In the genomic region with DNA sequence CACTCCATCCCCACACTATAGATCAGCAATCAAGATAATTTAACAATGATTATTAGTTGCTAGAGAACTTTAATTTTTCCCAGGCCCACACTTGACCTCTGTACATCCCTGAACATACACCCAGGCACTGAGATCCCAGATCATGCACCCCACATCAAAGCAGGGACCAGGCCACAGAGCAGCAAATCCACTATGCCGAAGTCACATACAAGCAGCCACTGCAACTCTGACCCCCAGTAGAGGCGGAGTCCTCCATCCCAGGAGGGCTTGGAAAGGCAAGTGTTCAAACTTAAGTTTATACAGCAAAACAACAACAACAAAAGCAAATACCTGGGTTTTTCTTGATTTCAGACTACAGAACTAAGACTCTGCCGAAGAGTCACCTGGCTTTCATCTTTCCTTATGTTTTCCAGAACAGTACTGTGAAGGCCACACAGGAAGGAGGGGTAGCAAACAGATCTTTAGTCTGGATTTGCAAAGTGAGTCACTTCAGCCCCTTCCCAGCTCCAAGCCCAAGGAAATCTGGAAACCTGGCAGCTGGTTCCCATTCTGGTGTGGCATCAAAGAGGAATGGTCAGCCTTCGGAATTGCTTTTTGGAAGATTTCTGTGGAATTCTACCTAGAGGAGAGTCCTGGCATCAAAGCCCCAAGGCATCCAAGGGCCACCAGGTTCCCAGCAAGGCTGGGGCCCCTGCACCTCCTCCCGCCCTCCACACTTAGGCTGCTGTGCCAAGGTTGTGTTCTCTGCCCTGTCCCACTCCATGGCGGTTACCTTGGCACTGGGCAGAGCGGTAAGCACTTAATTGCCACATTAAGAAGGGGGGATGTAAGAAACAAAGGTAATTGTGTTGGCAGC, we compare ENCODE assay signal across 14 cellular contexts. TPM values are rescaled to one million over a fixed set of nuclear protein-coding genes. Genes with fewer than 3 reads are reported as not detected.
A peak's percentile ranks its signal among the peaks of the same experiment; 100 is the strongest.
DNase-seq lines count a peak whose midpoint lies in the region; ATAC-seq, FAIRE-seq and TF ChIP-seq lines count a peak whose summit lies in the region.
"Had no signal": no experiment of that assay in that cellular context is flagged by ENCODE, and none has a peak within 500 bp of the region (broad histone marks: within the 10 kb centered on the region; RNA-seq: fewer than 3 reads in every experiment).

No MANE protein-coding gene starts in this region.

- peak; percentile 63 for DNase-seq in NCI-H1092 treated with DMSO at 0.1 percent for 48 hours (lab: John Stamatoyannopoulos, UW)
- no peak for DNase-seq in NCI-H1092 (lab: John Stamatoyannopoulos, UW)
- DNase-seq in endothelial cell of umbilical vein (ENCODE audit: low read depth, low spot score) = peak; percentile 46
- no peak for DNase-seq in neural crest cell (ENCODE audit: low read depth, low spot score)
- DNase-seq in upper lobe of left lung = no peak
- DNase-seq in activated T-helper 2 cell treated with anti-CD3 and anti-CD28 coated beads, Interferon-gamma antibody, Interleukin-2, Interleukin-4, amounts not matched to agents 10 μg/mL and 5 μg/mL and 100 μg/mL, durations not matched to agents 14 hours and 24 hours and 36 hours (ENCODE audit: low spot score) = no peak
- no peak for DNase-seq in H4 (ENCODE audit: low spot score)
- DNase-seq: 8988T, HCEC 1CT, KG1, NCI-H2227 treated with DMSO at 0.1 percent for 48 hours, WERI-Rb-1 had no signal

- H3K9me3 Mint-ChIP-seq in neural crest cell = no peaks in the 10 kb centered on the region
- H3K9me3 Mint-ChIP-seq in activated T-helper 2 cell treated with anti-CD3 and anti-CD28 coated beads, Interferon-gamma antibody, Interleukin-2, Interleukin-4, amounts not matched to agents 10 μg/mL and 5 μg/mL and 100 μg/mL, durations not matched to agents 14 hours and 24 hours and 36 hours = no peaks in the 10 kb centered on the region

- H3K4me1 Mint-ChIP-seq in neural crest cell = peaks cover 81% of the 10 kb centered on the region
- H3K4me1 Mint-ChIP-seq in activated T-helper 2 cell treated with anti-CD3 and anti-CD28 coated beads, Interferon-gamma antibody, Interleukin-2, Interleukin-4, amounts not matched to agents 10 μg/mL and 5 μg/mL and 100 μg/mL, durations not matched to agents 14 hours and 24 hours and 36 hours (ENCODE audit: low read depth) = peaks cover 9% of the 10 kb centered on the region

- no peaks in the 10 kb centered on the region for H3K9me3 ChIP-seq in endothelial cell of umbilical vein (replicated peaks; ENCODE audit: control insufficient read depth, insufficient read depth, low read length)
- H3K9me3 ChIP-seq in upper lobe of left lung = no peaks in the 10 kb centered on the region

- WGBS in upper lobe of left lung, 2 donors = 77% methylated on average over 3 to 7 of the region's 7 CpGs

- intact Hi-C loops in endothelial cell of umbilical vein (cut with micrococcal nuclease) = loop anchor here (2.0 kb wide), 1 partner anchor 14 kb away; no protein-coding TSS in a partner anchor
- intact Hi-C loops in activated T-helper 2 cell treated with anti-CD3 and anti-CD28 coated beads, Interferon-gamma antibody, Interleukin-2, Interleukin-4, amounts not matched to agents 10 μg/mL and 5 μg/mL and 100 μg/mL, durations not matched to agents 14 hours and 24 hours and 36 hours (cut with micrococcal nuclease) = no loop called here

- no peak overlapping the region for H3K27ac Mint-ChIP-seq in neural crest cell (ENCODE audit: unreplicated experiment)
- H3K27ac Mint-ChIP-seq in activated T-helper 2 cell treated with anti-CD3 and anti-CD28 coated beads, Interferon-gamma antibody, Interleukin-2, Interleukin-4, amounts not matched to agents 10 μg/mL and 5 μg/mL and 100 μg/mL, durations not matched to agents 14 hours and 24 hours and 36 hours = no peak overlapping the region

- H3K4me3 ChIP-seq in endothelial cell of umbilical vein (replicated peaks in 1 of 3; ENCODE audit: insufficient read depth in 1 of 3, low read depth in 1 of 3, low read length in 3 of 3) (no peak overlapping the region), upper lobe of left lung (no peak overlapping the region)
- H3K4me3 ChIP-seq: GM12878 had no signal

- peaks cover 26% of the 10 kb centered on the region for H3K36me3 Mint-ChIP-seq in neural crest cell (ENCODE audit: low read depth)
- no peaks in the 10 kb centered on the region for H3K36me3 Mint-ChIP-seq in activated T-helper 2 cell treated with anti-CD3 and anti-CD28 coated beads, Interferon-gamma antibody, Interleukin-2, Interleukin-4, amounts not matched to agents 10 μg/mL and 5 μg/mL and 100 μg/mL, durations not matched to agents 14 hours and 24 hours and 36 hours (ENCODE audit: low read depth)

- TF ChIP-seq CTCF in endothelial cell of umbilical vein (IDR thresholded peaks at IDR 0.05; ENCODE audit: extremely low read depth in 1 of 2, insufficient read depth in 1 of 2, low read depth in 1 of 2, low read length in 2 of 2) (no peak), neural crest cell (conservative IDR thresholded peaks at IDR 0.05) (no peak), upper lobe of left lung (IDR thresholded peaks at IDR 0.05) (no peak)

- dilution Hi-C loops in endothelial cell of umbilical vein (cut with MboI; ENCODE audit: extremely low pct_ligation_motif_present, low sequenced_read_pairs) = no loop called here

- no TSS peak for BruUV-seq in endothelial cell of umbilical vein (replicated peaks; lab: Mats Ljungman, UMichigan)

- no peak for TF ChIP-seq POLR2A in endothelial cell of umbilical vein (IDR thresholded peaks at IDR 0.05; ENCODE audit: low read depth, low read length)
- TF ChIP-seq POLR2A in upper lobe of left lung (IDR thresholded peaks at IDR 0.05) = no peak

- peaks cover 67% of the 10 kb centered on the region for H3K4me1 ChIP-seq in endothelial cell of umbilical vein (ENCODE audit: control insufficient read depth, extremely low read depth, insufficient read depth, low read length)
- H3K4me1 ChIP-seq in upper lobe of left lung = peaks cover 51 to 84% (median 55%) of the 10 kb centered on the region in 4 donors

- H2AFZ ChIP-seq in endothelial cell of umbilical vein (ENCODE audit: low read depth, low read length) = peak overlapping the region; percentile 34

- POLR2A ChIA-PET in endothelial cell of umbilical vein (lab: Charles Lee) = no interaction called here

- H3K27ac ChIP-seq in endothelial cell of umbilical vein (ENCODE audit: insufficient read depth, low read depth, low read length) (peak overlapping the region; percentile 94), upper lobe of left lung (peak overlapping the region; percentile 55 to 76 (median 63))
- H3K27ac ChIP-seq: WERI-Rb-1 had no signal

- H3K36me3 ChIP-seq in endothelial cell of umbilical vein (ENCODE audit: control insufficient read depth in 2 of 2, extremely low read depth in 1 of 2, insufficient read depth in 2 of 2, low read length in 2 of 2) = peaks cover 11 to 22% of the 10 kb centered on the region in 2 experiments
- H3K36me3 ChIP-seq in upper lobe of left lung = peaks cover 5 to 46% (median 14%) of the 10 kb centered on the region in 4 donors
- H3K36me3 ChIP-seq: WERI-Rb-1 had no signal

- no peaks in the 10 kb centered on the region for H4K20me1 ChIP-seq in endothelial cell of umbilical vein (replicated peaks; ENCODE audit: control insufficient read depth, extremely low read depth, insufficient read depth, low read length)

- peak; percentile 47 for FAIRE-seq in endothelial cell of umbilical vein (lab: Jason Lieb, UNC)
- FAIRE-seq: GM12878 had no signal

- ATAC-seq in upper lobe of left lung (ENCODE audit: low FRiP score in 2 of 2) (no peak), HG02759 (IDR thresholded peaks at IDR 0.05; ENCODE audit: unreplicated experiment) (no peak)
- ATAC-seq: GM12878 had no signal

- H3K4me3 Mint-ChIP-seq in neural crest cell = peak overlapping the region; percentile 36
- H3K4me3 Mint-ChIP-seq in activated T-helper 2 cell treated with anti-CD3 and anti-CD28 coated beads, Interferon-gamma antibody, Interleukin-2, Interleukin-4, amounts not matched to agents 10 μg/mL and 5 μg/mL and 100 μg/mL, durations not matched to agents 14 hours and 24 hours and 36 hours (ENCODE audit: low read depth) = no peak overlapping the region

- H3K27me3 ChIP-seq in endothelial cell of umbilical vein (ENCODE audit: control insufficient read depth in 2 of 2, insufficient read depth in 2 of 2, low read length in 2 of 2) (no peaks in the 10 kb centered on the region), upper lobe of left lung (no peaks in the 10 kb centered on the region)

- CTCF ChIA-PET in endothelial cell of umbilical vein (lab: Charles Lee) = interaction anchor here (1.2 to 1.6 kb wide), 2 partner anchors 114 to 538 kb away, joined by 5 read pairs; no protein-coding TSS in a partner anchor

- TF ChIP-seq EP300 in upper lobe of left lung (IDR thresholded peaks at IDR 0.05) = no peak

- peak overlapping the region; percentile 53 for H3K4me2 ChIP-seq in endothelial cell of umbilical vein (ENCODE audit: insufficient read depth, low read length)

- no peaks in the 10 kb centered on the region for H3K9me1 ChIP-seq in endothelial cell of umbilical vein (replicated peaks; ENCODE audit: control insufficient read depth, extremely low read depth, insufficient read depth, low read length)

- peaks cover 77% of the 10 kb centered on the region for H3K79me2 ChIP-seq in endothelial cell of umbilical vein (ENCODE audit: control insufficient read depth, insufficient read depth, low read length)

- no peaks in the 10 kb centered on the region for H3K27me3 Mint-ChIP-seq in neural crest cell (ENCODE audit: low read depth)
- H3K27me3 Mint-ChIP-seq in activated T-helper 2 cell treated with anti-CD3 and anti-CD28 coated beads, Interferon-gamma antibody, Interleukin-2, Interleukin-4, amounts not matched to agents 10 μg/mL and 5 μg/mL and 100 μg/mL, durations not matched to agents 14 hours and 24 hours and 36 hours (ENCODE audit: low read depth) = peaks cover 56% of the 10 kb centered on the region

- peak overlapping the region; percentile 65 for H3K9ac ChIP-seq in endothelial cell of umbilical vein (replicated peaks; ENCODE audit: extremely low read depth, insufficient read depth, low read length)

TF ChIP-seq in endothelial cell of umbilical vein, 7 proteins besides CTCF, POLR2A, EP300 and RAD21 (continues in another document):
- TF ChIP-seq GATA2 (IDR thresholded peaks at IDR 0.05; ENCODE audit: insufficient read depth, insufficient read length, low read depth, low read length) = no peak

RNA-seq across cellular contexts. Expression of gene JAG1, which starts 7.3 kb away (rescaled TPM):
- total RNA-seq in endothelial cell of umbilical vein (31.7 and 37.0 TPM in 2 replicates), neural crest cell (67.7 and 70.3 TPM in 2 replicates), upper lobe of left lung (10 to 100 TPM; 37.7 to 57.4 (median 47.0) TPM)
- polyA plus RNA-seq in endothelial cell of umbilical vein = 12.9 and 19.7 TPM in 2 replicates
- polyA plus RNA-seq in endothelial cell of umbilical vein (2011; cell fraction: cytosol; rRNA removed) = 9.4 and 9.5 TPM in 2 replicates
- 77.1 and 97.3 TPM in 2 replicates for polyA plus RNA-seq in endothelial cell of umbilical vein (2011; cell fraction: nucleus; rRNA removed)
- polyA plus RNA-seq in endothelial cell of umbilical vein (2012) = 32.6 and 33.6 TPM in 2 replicates
- polyA minus RNA-seq in endothelial cell of umbilical vein = 82.6 and 94.6 TPM in 2 replicates
- 2.4 TPM for polyA minus RNA-seq in endothelial cell of umbilical vein (2011; cell fraction: cytosol; rRNA and poly(A)+ RNA removed)
- 94.2 and 172 TPM in 2 replicates for polyA minus RNA-seq in endothelial cell of umbilical vein (2011; cell fraction: nucleus; rRNA and poly(A)+ RNA removed)
- total RNA-seq in activated T-helper 2 cell treated with anti-CD3 and anti-CD28 coated beads, Interferon-gamma antibody, Interleukin-2, Interleukin-4, amounts not matched to agents 10 μg/mL and 5 μg/mL and 100 μg/mL, durations not matched to agents 14 hours and 24 hours and 36 hours = 2.8 and 3.1 TPM in 2 replicates
- 8.4 and 9.9 TPM in 2 replicates for total RNA-seq in H4 (2014; rRNA removed; shearing (Covaris generic))

Comparison
In these comparisons a context has a peak if more than half of its experiments do, and no peak if none do; other contexts are left out.
1. DNase-seq: peak in NCI-H1092 treated with DMSO at 0.1 percent for 48 hours (single experiment) and endothelial cell of umbilical vein (single experiment); none in NCI-H1092 (single experiment), neural crest cell (single experiment), upper lobe of left lung (0 of 2), activated T-helper 2 cell treated with anti-CD3 and anti-CD28 coated beads, Interferon-gamma antibody, Interleukin-2, Interleukin-4, amounts not matched to agents 10 μg/mL and 5 μg/mL and 100 μg/mL, durations not matched to agents 14 hours and 24 hours and 36 hours (single experiment) and H4 (single experiment).